Comparison of ENCODE assay signal across 23 cellular contexts in genomic region chr1:156670791-156671190, GRCh38. TPM values are rescaled to one million over a fixed set of nuclear protein-coding genes. Genes with fewer than 3 reads are reported as not detected.
DNase-seq lines count a peak whose midpoint lies in the region; ATAC-seq and TF ChIP-seq lines count a peak whose summit lies in the region.
"Had no signal": no experiment of that assay in that cellular context is flagged by ENCODE, and none has a peak within 500 bp of the region (broad histone marks: within the 10 kb centered on the region; RNA-seq: fewer than 3 reads in every experiment).

No MANE protein-coding gene starts in this region.

- DNase-seq in NT2/D1 (ENCODE audit: low read depth, low spot score) (no peak), esophagus muscularis mucosa (ENCODE audit: extremely low spot score) (no peak), nephron progenitor cell (no peak), upper lobe of right lung (no peak), NCI-H510A (lab: John Stamatoyannopoulos, UW) (no peak), hepatic stellate cell (ENCODE audit: low spot score) (no peak)
- DNase-seq: activated CD4-positive, alpha-beta T cell treated with anti-CD3 and anti-CD28 coated beads, Interleukin-2, amount 50 U/mL, for 4 hours; activated gamma-delta T cell treated with Interleukin-2 at 50 U/mL for 16 hours; activated T-cell treated with anti-CD3 and anti-CD28 coated beads for 4 hours; adrenal gland; AML-193; DMS79 treated with DMSO at 0.1 percent for 48 hours; H7; Kasumi-1; left colon; NCI-H1930; NK-92 treated with Interleukin-12 subunit alpha and Interleukin-12 subunit beta, amount 100 ng/mL, for 24 hours; SK-N-SH; stimulated activated CD4-positive, alpha-beta T cell treated with anti-CD3 and anti-CD28 coated beads, Interleukin-2, amount 100 ng/mL, for 24 hours; stimulated activated naive CD4-positive, alpha-beta T cell treated with Interleukin-2 at 50 U/mL for 16 hours had no signal

- TF ChIP-seq POLR2A in esophagus muscularis mucosa (IDR thresholded peaks at IDR 0.05; ENCODE audit: low read depth) (no peak), GM18505 (IDR thresholded peaks at IDR 0.05; ENCODE audit: borderline replicate concordance, extremely low read depth, insufficient read depth, insufficient read length) (no peak)

- no peak overlapping the region for H3K4me3 Mint-ChIP-seq in nephron progenitor cell
- H3K4me3 Mint-ChIP-seq: central memory CD8-positive, alpha-beta T cell; T-helper 2 cell treated with Interferon-gamma antibody and Interleukin-4, amounts not matched to agents 5 μg/mL and 100 μg/mL, for 36 hours had no signal

- H3K36me3 ChIP-seq in NT2/D1 (ENCODE audit: insufficient read depth, insufficient read length, low read length): peaks cover 57% of the 10 kb centered on the region
- peaks cover 0 to 50% (median 15%) of the 10 kb centered on the region in 4 donors for H3K36me3 ChIP-seq in esophagus muscularis mucosa
- no peaks in the 10 kb centered on the region for H3K36me3 ChIP-seq in upper lobe of right lung
- H3K36me3 ChIP-seq: adrenal gland had no signal

- WGBS in esophagus muscularis mucosa: 79% methylated on average over 4 of the region's 4 CpGs

- TF ChIP-seq CTCF in esophagus muscularis mucosa (IDR thresholded peaks at IDR 0.05) (no peak), nephron progenitor cell (IDR thresholded peaks at IDR 0.05) (no peak), upper lobe of right lung (IDR thresholded peaks at IDR 0.05) (no peak)

- intact Hi-C loops in esophagus muscularis mucosa (cut with DNase I) (no loop called here), upper lobe of right lung (cut with DNase I) (loop anchor here (10.0 kb wide), 1 partner anchor 46 kb away; no protein-coding TSS in a partner anchor)

- H3K27ac ChIP-seq in esophagus muscularis mucosa (replicated peaks in 1 of 4): peak overlapping the region; percentile 78 to 85 (median 82)
- H3K27ac ChIP-seq in upper lobe of right lung: peak overlapping the region; percentile 6
- H3K27ac ChIP-seq: adrenal gland had no signal

- H3K9me3 ChIP-seq in NT2/D1 (ENCODE audit: insufficient read depth, low read length): peaks cover 10% of the 10 kb centered on the region; the same call in 1 of the 2 replicates
- H3K9me3 ChIP-seq in esophagus muscularis mucosa: no peaks in the 10 kb centered on the region
- H3K9me3 ChIP-seq in upper lobe of right lung: no peaks in the 10 kb centered on the region
- H3K9me3 ChIP-seq: adrenal gland, SK-N-SH had no signal

- H3K27me3 ChIP-seq in NT2/D1 (ENCODE audit: insufficient read depth, insufficient read length): no peaks in the 10 kb centered on the region
- no peaks in the 10 kb centered on the region for H3K27me3 ChIP-seq in esophagus muscularis mucosa
- peaks cover 9% of the 10 kb centered on the region for H3K27me3 ChIP-seq in upper lobe of right lung

- peaks cover 95% of the 10 kb centered on the region for H3K4me1 Mint-ChIP-seq in nephron progenitor cell
- H3K4me1 Mint-ChIP-seq: central memory CD8-positive, alpha-beta T cell had no signal

- H3K4me3 ChIP-seq in NT2/D1 (ENCODE audit: insufficient read length, low read depth) (no peak overlapping the region), esophagus muscularis mucosa (no peak overlapping the region), upper lobe of right lung (no peak overlapping the region)
- H3K4me3 ChIP-seq: adrenal gland had no signal

- H3K9ac ChIP-seq in NT2/D1 (ENCODE audit: insufficient read length, low read depth): peak overlapping the region; percentile 32
- H3K9ac ChIP-seq: SK-N-SH had no signal

- H3K36me3 Mint-ChIP-seq in nephron progenitor cell (ENCODE audit: low read depth): peaks cover 41% of the 10 kb centered on the region

- TF ChIP-seq EP300 in esophagus muscularis mucosa (IDR thresholded peaks at IDR 0.05): no peak

- peaks cover 5% of the 10 kb centered on the region for H3K9me3 Mint-ChIP-seq in nephron progenitor cell
- H3K9me3 Mint-ChIP-seq: central memory CD8-positive, alpha-beta T cell; T-helper 2 cell treated with Interferon-gamma antibody and Interleukin-4, amounts not matched to agents 5 μg/mL and 100 μg/mL, for 36 hours had no signal

- ATAC-seq in upper lobe of right lung: no peak
- no peak for ATAC-seq in GM18505 (IDR thresholded peaks at IDR 0.05; ENCODE audit: unreplicated experiment)
- ATAC-seq: left colon had no signal

- no peaks in the 10 kb centered on the region for H3K27me3 Mint-ChIP-seq in nephron progenitor cell (ENCODE audit: low read depth, poor library complexity)

- peak overlapping the region; percentile 74 for H3K27ac Mint-ChIP-seq in nephron progenitor cell
- H3K27ac Mint-ChIP-seq: T-helper 2 cell treated with Interferon-gamma antibody and Interleukin-4, amounts not matched to agents 5 μg/mL and 100 μg/mL, for 36 hours had no signal

- H3K4me1 ChIP-seq in NT2/D1 (ENCODE audit: insufficient read depth, insufficient read length): peaks cover 71% of the 10 kb centered on the region
- peaks cover 79 to 84% (median 81%) of the 10 kb centered on the region in 4 donors for H3K4me1 ChIP-seq in esophagus muscularis mucosa
- peaks cover 26% of the 10 kb centered on the region for H3K4me1 ChIP-seq in upper lobe of right lung

RNA-seq across cellular contexts. Expression of gene NES, which starts 6.4 kb away (rescaled TPM):
- total RNA-seq in esophagus muscularis mucosa (10 to 100 TPM; 16.6 to 37.4 (median 32.5) TPM), upper lobe of right lung (54.7 TPM)

RNA-seq across cellular contexts. Expression of gene BCAN, which starts 28.9 kb away (rescaled TPM):
- 1 to 10 TPM in 1 of 4 donors, under 1 TPM in 2, not detected in 1; 0.45 to 1.0 (median 0.99) TPM for total RNA-seq in esophagus muscularis mucosa
- not detected for total RNA-seq in upper lobe of right lung
- total RNA-seq: left colon had no signal

RNA-seq across cellular contexts. Expression of gene CRABP2, which starts 34.6 kb away (rescaled TPM):
- total RNA-seq in esophagus muscularis mucosa (1 to 10 TPM; 1.2 to 6.4 (median 2.7) TPM), upper lobe of right lung (1.4 TPM)

RNA-seq across cellular contexts. Expression of gene HAPLN2, which starts 51.6 kb away (rescaled TPM):
- total RNA-seq in esophagus muscularis mucosa (1 to 10 TPM in 3 of 4 donors, under 1 TPM in 1; 0.83 to 5.1 (median 2.2) TPM), upper lobe of right lung (0.78 TPM)
- total RNA-seq: left colon had no signal

RNA-seq across cellular contexts. Expression of gene METTL25B, which starts 57.5 kb away (rescaled TPM):
- 10 to 100 TPM; 16.2 to 32.3 (median 18.0) TPM for total RNA-seq in esophagus muscularis mucosa
- 42.4 TPM for total RNA-seq in upper lobe of right lung
